In genomic region chr14:105314287-105315185, GRCh38 we compare ENCODE assay signal across 8 cellular contexts. TPM values are rescaled to one million over a fixed set of nuclear protein-coding genes. Genes with fewer than 3 reads are reported as not detected.
DNase-seq lines count a peak whose midpoint lies in the region; ATAC-seq and TF ChIP-seq lines count a peak whose summit lies in the region.

TSS of gene PACS2 (plus strand) at chr14:105314748. CDS start at chr14:105314919, 171 bp downstream.

- DNase-seq in AG08396 (ENCODE audit: low spot score), result peak; percentile 100
- peak; percentile 70 to 96 for DNase-seq in NCI-H446 (lab: John Stamatoyannopoulos, UW)
- peak; percentile 57 to 60 for DNase-seq in activated CD4-positive, alpha-beta T cell treated with anti-CD3 and anti-CD28 coated beads, Interleukin-2, amount 50 U/mL, for 24 hours (ENCODE audit: low read depth in 1 of 2, low spot score in 1 of 2)
- peak in 5 of 10 donors; percentile 47 to 85 (median 63) for DNase-seq in dorsolateral prefrontal cortex
- DNase-seq in right lobe of liver, result peak; percentile 79 to 83 (median 80)
- peak; percentile 70 for DNase-seq in stimulated activated CD4-positive, alpha-beta T cell treated with anti-CD3 and anti-CD28 coated beads, Interleukin-4, amount 100 ng/mL, for 24 hours

- H3K27ac ChIP-seq in dorsolateral prefrontal cortex, result peak within 1 kb of the TSS; percentile 84 to 99 (median 98)
- H3K27ac ChIP-seq in right lobe of liver, result peak within 1 kb of the TSS; percentile 30 to 81 (median 59)

- H3K36me3 ChIP-seq in right lobe of liver, result no peaks in the 10 kb centered on the region

- intact Hi-C loops in dorsolateral prefrontal cortex (cut with DNase I) (loop anchor here (5.0 to 10.0 kb wide), 2 partner anchors 38 to 70 kb away; partner anchors contain the start of gene BTBD6 (in 1 of the 2)), right lobe of liver (cut with DNase I) (no loop called here)

- under 1% methylated on average over 35 of the region's 160 CpGs for WGBS in right lobe of liver (ENCODE audit: insufficient coverage, low coverage, low lambda C conversion rate, missing lambda C conversion rate)

- H3K4me3 ChIP-seq in dorsolateral prefrontal cortex (peak within 1 kb of the TSS; percentile 55 to 94 (median 84)), right lobe of liver (peak within 1 kb of the TSS; percentile 62 to 86 (median 73))

- H3K27me3 ChIP-seq in dorsolateral prefrontal cortex (no peaks in the 10 kb centered on the region), right lobe of liver (no peaks in the 10 kb centered on the region)

- peaks cover 0 to 16% (median 0%) of the 10 kb centered on the region in 4 donors for H3K4me1 ChIP-seq in right lobe of liver

- TF ChIP-seq CTCF in dorsolateral prefrontal cortex (IDR thresholded peaks at IDR 0.05 in 54 of 56, conservative IDR thresholded peaks at IDR 0.05 in 2 of 56; ENCODE audit: low read depth in 1 of 56, partially characterized antibody in 56 of 56), result no peak
- TF ChIP-seq CTCF in right lobe of liver (IDR thresholded peaks at IDR 0.05), result no peak

- ATAC-seq in GM18907 (IDR thresholded peaks at IDR 0.05; ENCODE audit: unreplicated experiment) (peak; percentile 55), HG03135 (IDR thresholded peaks at IDR 0.05; ENCODE audit: unreplicated experiment) (peak; percentile 68), right lobe of liver (peak; percentile 82 to 92 (median 84))

- H3K9me3 ChIP-seq in right lobe of liver, result no peaks in the 10 kb centered on the region

- TF ChIP-seq POLR2A in right lobe of liver (IDR thresholded peaks at IDR 0.05), result peak; percentile 38

RNA-seq across cellular contexts. Expression of gene PACS2, which starts in this region (rescaled TPM):
- total RNA-seq in dorsolateral prefrontal cortex (100 to 1,000 TPM; 131 to 394 (median 200) TPM), right lobe of liver (10 to 100 TPM; 19.8 to 26.7 (median 21.5) TPM)

Comparison
In these comparisons a context has a peak if more than half of its experiments do, and no peak if none do; other contexts are left out.
1. RNA of gene PACS2 (total RNA-seq): 131 to 394 TPM in dorsolateral prefrontal cortex; 19.8 to 26.7 TPM in right lobe of liver; every median in the first group is over 4 times any median in the second.
2. intact Hi-C loops: an anchor here in dorsolateral prefrontal cortex (5.0 to 10.0 kb wide); none called in right lobe of liver.
3. Peak in every context shown above with its lines, with median percentiles within 50 percentile points of each other: ATAC-seq.